Comparison of ENCODE assay signal across 8 cellular contexts in the genomic region with DNA sequence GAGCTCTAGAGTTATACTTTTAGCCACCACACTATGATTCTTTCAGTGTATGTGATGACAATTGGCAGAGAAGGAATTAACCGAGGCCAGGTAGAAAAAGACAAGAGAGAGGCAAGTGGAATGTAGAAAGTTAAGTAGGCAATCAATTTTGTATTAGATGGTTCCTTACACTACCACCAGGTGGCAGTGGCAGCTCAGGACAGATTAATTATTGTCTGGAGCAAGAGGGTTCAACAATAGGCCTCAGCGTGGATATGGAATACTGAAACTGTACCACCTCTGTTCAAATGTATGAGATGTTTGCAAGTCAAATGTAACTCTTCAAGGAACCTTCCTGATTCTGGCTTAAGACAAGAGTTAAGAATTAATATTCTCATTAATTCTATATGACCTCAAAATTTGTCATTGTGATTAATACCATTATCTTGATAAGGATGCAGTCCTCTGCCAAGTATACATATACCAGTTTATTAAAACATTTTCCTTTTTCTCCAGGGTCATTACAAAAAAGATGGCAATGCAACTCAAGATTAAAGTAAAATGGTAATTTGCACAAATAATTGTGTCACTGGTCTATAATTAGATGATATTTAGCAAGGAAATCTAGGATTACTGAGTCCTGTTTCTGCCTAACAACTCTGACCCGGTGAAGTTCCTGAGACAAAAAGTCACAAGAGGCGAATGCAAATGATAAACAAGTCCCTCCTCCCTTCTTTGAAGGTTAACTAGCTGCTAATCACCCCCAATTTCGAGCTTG.
DNase-seq lines count a peak whose midpoint lies in the region; ATAC-seq and TF ChIP-seq lines count a peak whose summit lies in the region.

No MANE protein-coding gene starts in this region.

- WGBS in trophoblast cell (ENCODE audit: extremely low coverage, insufficient coverage, insufficient read length), result no CpG with 5 or more reads among the region's 5 CpGs

- H3K14ac ChIP-seq in trophoblast cell (ENCODE audit: low read length), result no peak overlapping the region

- DNase-seq in activated T-cell treated with anti-CD3 and anti-CD28 coated beads for 48 hours (ENCODE audit: low read depth) (peak; percentile 1), SKM-1 treated with dmso at 0.1 percent for 144 hours (lab: John Stamatoyannopoulos, UW; ENCODE audit: unreplicated experiment) (peak; percentile 34), fibroblast of the aortic adventitia (ENCODE audit: low read depth) (peak; percentile 65), trophoblast cell (peak; percentile 43 to 76)
- no peak for DNase-seq in activated T-cell treated with anti-CD3 and anti-CD28 coated beads, Interleukin-2, amount 50 U/mL, for 1 hour
- no peak for DNase-seq in stimulated activated CD4-positive, alpha-beta T cell treated with anti-CD3 and anti-CD28 coated beads, Interleukin-12 subunit alpha, Interleukin-12 subunit beta, amount 100 ng/mL, for 4 hours

- H3K4ac ChIP-seq in trophoblast cell (ENCODE audit: low read depth, low read length), result no peak overlapping the region

- TF ChIP-seq RAD21 in Ishikawa (IDR thresholded peaks at IDR 0.05; ENCODE audit: low read depth), result peak; percentile 97

- no peaks in the 10 kb centered on the region for H3K4me1 ChIP-seq in trophoblast cell (ENCODE audit: control insufficient read depth in 1 of 2, insufficient read depth in 2 of 2, low read length in 2 of 2)

- H2BK5ac ChIP-seq in trophoblast cell (ENCODE audit: low read depth, low read length, poor library complexity), result no peak overlapping the region

- no peak overlapping the region for H3K23ac ChIP-seq in trophoblast cell (ENCODE audit: low read length)

- peaks cover 5% of the 10 kb centered on the region for H3K79me1 ChIP-seq in trophoblast cell (ENCODE audit: low read length)

- peak; percentile 79 for ATAC-seq in GM21619 (IDR thresholded peaks at IDR 0.05; ENCODE audit: unreplicated experiment)

- no peak overlapping the region for H2BK120ac ChIP-seq in trophoblast cell (ENCODE audit: insufficient read depth, low read length, poor library complexity)

- H4K12ac ChIP-seq in trophoblast cell (ENCODE audit: low read depth, low read length), result no peak overlapping the region

- no peaks in the 10 kb centered on the region for H3K36me3 ChIP-seq in trophoblast cell (ENCODE audit: control insufficient read depth in 1 of 2, insufficient read depth in 2 of 2, low read length in 2 of 2)

- H3K4me2 ChIP-seq in trophoblast cell (ENCODE audit: low read length), result no peak overlapping the region

- TF ChIP-seq CTCF in fibroblast of the aortic adventitia (IDR thresholded peaks at IDR 0.05; ENCODE audit: insufficient read depth, low read length), result peak; percentile 78

- H4K91ac ChIP-seq in trophoblast cell (ENCODE audit: low read depth, low read length), result peak overlapping the region; percentile 55

- H2BK12ac ChIP-seq in trophoblast cell (ENCODE audit: low read length), result no peak overlapping the region

- no peak for TF ChIP-seq EP300 in Ishikawa (IDR thresholded peaks at IDR 0.05; ENCODE audit: borderline replicate concordance)

- H2AFZ ChIP-seq in trophoblast cell (ENCODE audit: insufficient read depth, low read length, poor library complexity), result no peak overlapping the region

- H3K18ac ChIP-seq in trophoblast cell (ENCODE audit: low read length), result no peak overlapping the region

- no peaks in the 10 kb centered on the region for H3K27me3 ChIP-seq in trophoblast cell (ENCODE audit: insufficient read depth, low read length)

- no peaks in the 10 kb centered on the region for H3K9me3 ChIP-seq in trophoblast cell (ENCODE audit: insufficient read depth, low read depth, low read length)

- no peak overlapping the region for H3K27ac ChIP-seq in trophoblast cell (ENCODE audit: low read depth, low read length)

- peak overlapping the region; percentile 7 for H4K8ac ChIP-seq in trophoblast cell (ENCODE audit: low read depth, low read length)

- no peak overlapping the region for H3K9ac ChIP-seq in trophoblast cell (ENCODE audit: low read length)

- no peak overlapping the region for H3K4me3 ChIP-seq in fibroblast of the aortic adventitia (ENCODE audit: low read depth, low read length)
- H3K4me3 ChIP-seq in trophoblast cell (ENCODE audit: low read depth, low read length), result no peak overlapping the region

- H3K79me2 ChIP-seq in trophoblast cell (ENCODE audit: control insufficient read depth, insufficient read depth, low read length, poor library complexity), result no peaks in the 10 kb centered on the region

- no peak overlapping the region for H2AK5ac ChIP-seq in trophoblast cell (ENCODE audit: low read length)

TF ChIP-seq in Ishikawa, 13 proteins besides CTCF, POLR2A, EP300 and RAD21:
- TF ChIP-seq TCF12 (IDR thresholded peaks at IDR 0.05; ENCODE audit: low read depth) (no peak), CEBPB (IDR thresholded peaks at IDR 0.05) (no peak), TEAD4 (IDR thresholded peaks at IDR 0.05) (no peak), CREB1 (IDR thresholded peaks at IDR 0.05; ENCODE audit: low read depth) (no peak), TAF1 (IDR thresholded peaks at IDR 0.05; ENCODE audit: low read depth) (no peak), USF1 (IDR thresholded peaks at IDR 0.05) (no peak), NFIC (IDR thresholded peaks at IDR 0.05) (no peak)
- TF ChIP-seq, protein P1, sequence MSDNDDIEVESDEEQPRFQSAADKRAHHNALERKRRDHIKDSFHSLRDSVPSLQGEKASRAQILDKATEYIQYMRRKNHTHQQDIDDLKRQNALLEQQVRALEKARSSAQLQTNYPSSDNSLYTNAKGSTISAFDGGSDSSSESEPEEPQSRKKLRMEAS (IDR thresholded peaks at IDR 0.05), result no peak

Comparison
In these comparisons a context has a peak if more than half of its experiments do, and no peak if none do; other contexts are left out.
1. DNase-seq: peak in activated T-cell treated with anti-CD3 and anti-CD28 coated beads for 48 hours (single experiment), SKM-1 treated with dmso at 0.1 percent for 144 hours (single experiment), fibroblast of the aortic adventitia (single experiment) and trophoblast cell (2 of 2); none in activated T-cell treated with anti-CD3 and anti-CD28 coated beads, Interleukin-2, amount 50 U/mL, for 1 hour (single experiment) and stimulated activated CD4-positive, alpha-beta T cell treated with anti-CD3 and anti-CD28 coated beads, Interleukin-12 subunit alpha, Interleukin-12 subunit beta, amount 100 ng/mL, for 4 hours (single experiment).